Comparison of ENCODE assay signal across 8 cellular contexts in the genomic region with DNA sequence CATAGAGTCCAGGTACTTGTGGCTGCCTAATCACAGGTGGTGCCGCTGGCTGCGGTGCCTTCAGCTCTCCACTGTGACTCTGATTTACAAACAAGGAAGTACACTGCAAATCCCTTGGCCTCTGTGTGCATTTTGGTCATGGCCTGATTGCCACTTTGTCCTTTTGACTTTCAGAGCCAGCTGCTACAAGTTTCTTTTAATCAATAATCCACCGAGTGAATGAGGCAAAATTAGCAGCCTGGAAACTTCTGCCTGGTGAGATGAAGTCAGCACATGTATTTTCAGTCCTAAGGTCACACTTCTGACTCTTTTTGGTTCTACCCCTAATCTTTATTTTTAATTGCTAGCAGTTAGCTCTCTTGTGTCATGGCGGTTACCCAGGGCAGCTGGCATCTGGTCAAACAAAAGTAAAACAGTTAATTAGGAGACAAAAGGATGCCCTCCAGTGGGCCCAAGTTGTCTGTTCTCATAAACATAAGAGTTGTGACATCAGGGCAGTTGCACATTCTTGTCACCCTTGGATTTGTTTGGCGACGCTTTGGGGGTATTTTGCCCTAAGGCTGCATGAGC.
DNase-seq lines count a peak whose midpoint lies in the region; ATAC-seq and TF ChIP-seq lines count a peak whose summit lies in the region.

No MANE protein-coding gene starts in this region.

- ATAC-seq in GM21528 (IDR thresholded peaks at IDR 0.05; ENCODE audit: low FRiP score, unreplicated experiment), result peak; percentile 65
- no peak for ATAC-seq in sciatic nerve

- TF ChIP-seq POLR2A in uterus (IDR thresholded peaks at IDR 0.05), result no peak

- DNase-seq in DMS79 treated with DMSO at 0.1 percent for 48 hours (lab: John Stamatoyannopoulos, UW) (peak; percentile 43), NCI-H146 (lab: John Stamatoyannopoulos, UW) (peak; percentile 96), uterus (no peak), NCI-H1436 treated with DMSO at 0.1 percent for 48 hours (lab: John Stamatoyannopoulos, UW) (no peak), hypothalamus (lab: John Stamatoyannopoulos, UW) (no peak), sciatic nerve (ENCODE audit: low spot score) (no peak)

- H3K27me3 ChIP-seq in esophagus (ENCODE audit: control insufficient read depth in 1 of 2, insufficient read depth in 2 of 2, low read length in 2 of 2), result no peaks in the 10 kb centered on the region
- H3K27me3 ChIP-seq in uterus, result no peaks in the 10 kb centered on the region

- H3K36me3 ChIP-seq in esophagus (ENCODE audit: control insufficient read depth in 2 of 2, insufficient read depth in 2 of 2, low read length in 1 of 2) (no peaks in the 10 kb centered on the region), uterus (no peaks in the 10 kb centered on the region)

- peak overlapping the region; percentile 66 to 84 for H3K27ac ChIP-seq in esophagus (ENCODE audit: low read depth in 2 of 2, low read length in 1 of 2)
- H3K27ac ChIP-seq in uterus, result peak overlapping the region; percentile 79 to 85

- 43 to 45% methylated on average over 6 of the region's 6 CpGs for WGBS in esophagus, 2 donors

- intact Hi-C loops in uterus (cut with DNase I; ENCODE audit: low total_unique reads), result no loop called here
- intact Hi-C loops in sciatic nerve (cut with DNase I), result no loop called here

- TF ChIP-seq CTCF in uterus (IDR thresholded peaks at IDR 0.05), result no peak

- H3K4me3 ChIP-seq in esophagus (ENCODE audit: low read depth in 1 of 2, low read length in 2 of 2) (no peak overlapping the region), uterus (no peak overlapping the region)

- H3K4me1 ChIP-seq in esophagus (ENCODE audit: control insufficient read depth in 2 of 2, insufficient read depth in 2 of 2, low read length in 1 of 2) (peaks cover 2 to 15% of the 10 kb centered on the region in 2 donors), uterus (peaks cover 0 to 6% of the 10 kb centered on the region in 2 donors)

- H3K9me3 ChIP-seq in esophagus (ENCODE audit: control insufficient read depth in 2 of 2, insufficient read depth in 1 of 2, low read depth in 1 of 2, low read length in 1 of 2) (no peaks in the 10 kb centered on the region), uterus (no peaks in the 10 kb centered on the region)

Comparison
In these comparisons a context has a peak if more than half of its experiments do, and no peak if none do; other contexts are left out.
1. DNase-seq: peak in DMS79 treated with DMSO at 0.1 percent for 48 hours (single experiment) and NCI-H146 (single experiment); none in uterus (0 of 2), NCI-H1436 treated with DMSO at 0.1 percent for 48 hours (single experiment), hypothalamus (0 of 51) and sciatic nerve (single experiment).